Comparison of ENCODE assay signal across 1 cellular context in genomic region chr3:16319307-16319706, GRCh38.
A peak's percentile ranks its signal among the peaks of the same experiment; 100 is the strongest.
TF ChIP-seq lines count a peak whose summit lies in the region.

No MANE protein-coding gene starts in this region.

TF ChIP-seq in K562, 482 proteins besides CTCF, POLR2A, EP300 and RAD21 (continued from another document and continues in another):
- TF ChIP-seq, protein P1, sequence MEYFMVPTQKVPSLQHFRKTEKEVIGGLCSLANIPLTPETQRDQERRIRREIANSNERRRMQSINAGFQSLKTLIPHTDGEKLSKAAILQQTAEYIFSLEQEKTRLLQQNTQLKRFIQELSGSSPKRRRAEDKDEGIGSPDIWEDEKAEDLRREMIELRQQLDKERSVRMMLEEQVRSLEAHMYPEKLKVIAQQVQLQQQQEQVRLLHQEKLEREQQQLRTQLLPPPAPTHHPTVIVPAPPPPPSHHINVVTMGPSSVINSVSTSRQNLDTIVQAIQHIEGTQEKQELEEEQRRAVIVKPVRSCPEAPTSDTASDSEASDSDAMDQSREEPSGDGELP (CRISPR knock-in tag; IDR thresholded peaks at IDR 0.05; ENCODE audit: borderline replicate concordance) = no peak
- TF ChIP-seq CREB5 (CRISPR knock-in tag; IDR thresholded peaks at IDR 0.05) (no peak), XRCC4 (IDR thresholded peaks at IDR 0.05; ENCODE audit: extremely low read depth, insufficient read depth, insufficient read length) (no peak), MCM7 (IDR thresholded peaks at IDR 0.05) (no peak), TFE3 (CRISPR knock-in tag; IDR thresholded peaks at IDR 0.05) (no peak), ZFPM2 (CRISPR knock-in tag; IDR thresholded peaks at IDR 0.05) (no peak), E2F1 (CRISPR knock-in tag; IDR thresholded peaks at IDR 0.05) (0 out of 2 replicates have a peak, but pooled peaks have one; percentile 46), L3MBTL2 (IDR thresholded peaks at IDR 0.05) (peak; percentile 74), MCM3 (IDR thresholded peaks at IDR 0.05) (no peak), HCFC1 (IDR thresholded peaks at IDR 0.05; ENCODE audit: low read depth, low read length) (peak; percentile 13; the same call in 1 of the 2 replicates), YY1 (IDR thresholded peaks at IDR 0.05; ENCODE audit: borderline replicate concordance in 1 of 3, control insufficient read depth in 1 of 3, extremely low read depth in 1 of 3, insufficient read depth in 3 of 3, insufficient read length in 1 of 3, insufficient replicate concordance in 2 of 3, low read depth in 1 of 3, low read length in 2 of 3) (peak in 1 of 3 experiments; percentile 61), ZNF584 (CRISPR knock-in tag; IDR thresholded peaks at IDR 0.05; ENCODE audit: low read depth) (no peak), GABPB1 (CRISPR knock-in tag; IDR thresholded peaks at IDR 0.05) (no peak), ATF4 (CRISPR knock-in tag; IDR thresholded peaks at IDR 0.05) (no peak), ZNF444 (CRISPR knock-in tag; IDR thresholded peaks at IDR 0.05) (no peak), ZNF583 (CRISPR knock-in tag; IDR thresholded peaks at IDR 0.05) (no peak), NR1H2 (CRISPR knock-in tag; IDR thresholded peaks at IDR 0.05) (no peak), PTRF (tag; IDR thresholded peaks at IDR 0.05) (no peak), SRF (CRISPR knock-in tag; IDR thresholded peaks at IDR 0.05) (no peak), PRDM10 (IDR thresholded peaks at IDR 0.05; ENCODE audit: partially characterized antibody) (no peak), HINFP (tag; conservative IDR thresholded peaks at IDR 0.05; ENCODE audit: low read depth) (no peak), TCF3 (CRISPR knock-in tag; IDR thresholded peaks at IDR 0.05) (no peak), PCBP1 (IDR thresholded peaks at IDR 0.05; ENCODE audit: low read depth, low read length, poor library complexity, severe bottlenecking) (no peak), PHB (CRISPR knock-in tag; IDR thresholded peaks at IDR 0.05) (no peak), SMAD4 (CRISPR knock-in tag; conservative IDR thresholded peaks at IDR 0.05) (0 out of 2 replicates have a peak, but pooled peaks have one; percentile 30), RFX1 (IDR thresholded peaks at IDR 0.05) (no peak), JUND (IDR thresholded peaks at IDR 0.05; ENCODE audit: borderline replicate concordance, low read depth, low read length) (peak; percentile 27; the same call in 1 of the 2 replicates), JUND (tag; IDR thresholded peaks at IDR 0.05; ENCODE audit: borderline replicate concordance, low read depth, low read length) (no peak), DDX20 (tag; IDR thresholded peaks at IDR 0.05; ENCODE audit: low read depth) (no peak), ZFP1 (CRISPR knock-in tag; IDR thresholded peaks at IDR 0.05) (no peak), RBM14 (IDR thresholded peaks at IDR 0.05; ENCODE audit: borderline replicate concordance, insufficient read depth, low read depth, low read length) (no peak), ZNF239 (CRISPR knock-in tag; IDR thresholded peaks at IDR 0.05) (no peak), CREB1 (IDR thresholded peaks at IDR 0.05) (no peak), CREB1 (CRISPR knock-in tag; IDR thresholded peaks at IDR 0.05) (no peak), NONO (IDR thresholded peaks at IDR 0.05; ENCODE audit: low read depth in 2 of 2, low read length in 1 of 2) (no peak), ZNF134 (CRISPR knock-in tag; conservative IDR thresholded peaks at IDR 0.05) (no peak), RBM15 (IDR thresholded peaks at IDR 0.05; ENCODE audit: insufficient read depth, low read length) (no peak)
- TF ChIP-seq, protein P2, sequence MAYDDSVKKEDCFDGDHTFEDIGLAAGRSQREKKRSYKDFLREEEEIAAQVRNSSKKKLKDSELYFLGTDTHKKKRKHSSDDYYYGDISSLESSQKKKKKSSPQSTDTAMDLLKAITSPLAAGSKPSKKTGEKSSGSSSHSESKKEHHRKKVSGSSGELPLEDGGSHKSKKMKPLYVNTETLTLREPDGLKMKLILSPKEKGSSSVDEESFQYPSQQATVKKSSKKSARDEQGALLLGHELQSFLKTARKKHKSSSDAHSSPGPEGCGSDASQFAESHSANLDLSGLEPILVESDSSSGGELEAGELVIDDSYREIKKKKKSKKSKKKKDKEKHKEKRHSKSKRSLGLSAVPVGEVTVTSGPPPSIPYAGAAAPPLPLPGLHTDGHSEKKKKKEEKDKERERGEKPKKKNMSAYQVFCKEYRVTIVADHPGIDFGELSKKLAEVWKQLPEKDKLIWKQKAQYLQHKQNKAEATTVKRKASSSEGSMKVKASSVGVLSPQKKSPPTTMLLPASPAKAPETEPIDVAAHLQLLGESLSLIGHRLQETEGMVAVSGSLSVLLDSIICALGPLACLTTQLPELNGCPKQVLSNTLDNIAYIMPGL (CRISPR knock-in tag; IDR thresholded peaks at IDR 0.05) = no peak
- TF ChIP-seq, protein P3, sequence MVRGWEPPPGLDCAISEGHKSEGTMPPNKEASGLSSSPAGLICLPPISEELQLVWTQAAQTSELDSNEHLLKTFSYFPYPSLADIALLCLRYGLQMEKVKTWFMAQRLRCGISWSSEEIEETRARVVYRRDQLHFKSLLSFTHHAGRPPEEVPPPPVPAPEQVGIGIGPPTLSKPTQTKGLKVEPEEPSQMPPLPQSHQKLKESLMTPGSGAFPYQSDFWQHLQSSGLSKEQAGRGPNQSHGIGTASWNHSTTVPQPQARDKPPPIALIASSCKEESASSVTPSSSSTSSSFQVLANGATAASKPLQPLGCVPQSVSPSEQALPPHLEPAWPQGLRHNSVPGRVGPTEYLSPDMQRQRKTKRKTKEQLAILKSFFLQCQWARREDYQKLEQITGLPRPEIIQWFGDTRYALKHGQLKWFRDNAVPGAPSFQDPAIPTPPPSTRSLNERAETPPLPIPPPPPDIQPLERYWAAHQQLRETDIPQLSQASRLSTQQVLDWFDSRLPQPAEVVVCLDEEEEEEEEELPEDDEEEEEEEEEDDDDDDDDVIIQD (CRISPR knock-in tag; IDR thresholded peaks at IDR 0.05) = no peak
- TF ChIP-seq, protein P4, sequence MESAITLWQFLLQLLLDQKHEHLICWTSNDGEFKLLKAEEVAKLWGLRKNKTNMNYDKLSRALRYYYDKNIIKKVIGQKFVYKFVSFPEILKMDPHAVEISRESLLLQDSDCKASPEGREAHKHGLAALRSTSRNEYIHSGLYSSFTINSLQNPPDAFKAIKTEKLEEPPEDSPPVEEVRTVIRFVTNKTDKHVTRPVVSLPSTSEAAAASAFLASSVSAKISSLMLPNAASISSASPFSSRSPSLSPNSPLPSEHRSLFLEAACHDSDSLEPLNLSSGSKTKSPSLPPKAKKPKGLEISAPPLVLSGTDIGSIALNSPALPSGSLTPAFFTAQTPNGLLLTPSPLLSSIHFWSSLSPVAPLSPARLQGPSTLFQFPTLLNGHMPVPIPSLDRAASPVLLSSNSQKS (CRISPR knock-in tag; IDR thresholded peaks at IDR 0.05) = no peak
- TF ChIP-seq, protein P5, sequence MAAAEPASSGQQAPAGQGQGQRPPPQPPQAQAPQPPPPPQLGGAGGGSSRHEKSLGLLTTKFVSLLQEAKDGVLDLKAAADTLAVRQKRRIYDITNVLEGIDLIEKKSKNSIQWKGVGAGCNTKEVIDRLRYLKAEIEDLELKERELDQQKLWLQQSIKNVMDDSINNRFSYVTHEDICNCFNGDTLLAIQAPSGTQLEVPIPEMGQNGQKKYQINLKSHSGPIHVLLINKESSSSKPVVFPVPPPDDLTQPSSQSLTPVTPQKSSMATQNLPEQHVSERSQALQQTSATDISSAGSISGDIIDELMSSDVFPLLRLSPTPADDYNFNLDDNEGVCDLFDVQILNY (CRISPR knock-in tag; IDR thresholded peaks at IDR 0.05) = no peak
- TF ChIP-seq, protein P6, sequence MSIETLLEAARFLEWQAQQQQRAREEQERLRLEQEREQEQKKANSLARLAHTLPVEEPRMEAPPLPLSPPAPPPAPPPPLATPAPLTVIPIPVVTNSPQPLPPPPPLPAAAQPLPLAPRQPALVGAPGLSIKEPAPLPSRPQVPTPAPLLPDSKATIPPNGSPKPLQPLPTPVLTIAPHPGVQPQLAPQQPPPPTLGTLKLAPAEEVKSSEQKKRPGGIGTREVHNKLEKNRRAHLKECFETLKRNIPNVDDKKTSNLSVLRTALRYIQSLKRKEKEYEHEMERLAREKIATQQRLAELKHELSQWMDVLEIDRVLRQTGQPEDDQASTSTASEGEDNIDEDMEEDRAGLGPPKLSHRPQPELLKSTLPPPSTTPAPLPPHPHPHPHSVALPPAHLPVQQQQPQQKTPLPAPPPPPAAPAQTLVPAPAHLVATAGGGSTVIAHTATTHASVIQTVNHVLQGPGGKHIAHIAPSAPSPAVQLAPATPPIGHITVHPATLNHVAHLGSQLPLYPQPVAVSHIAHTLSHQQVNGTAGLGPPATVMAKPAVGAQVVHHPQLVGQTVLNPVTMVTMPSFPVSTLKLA (conservative IDR thresholded peaks at IDR 0.05) = peak; percentile 73 to 84
